In the genomic region with DNA sequence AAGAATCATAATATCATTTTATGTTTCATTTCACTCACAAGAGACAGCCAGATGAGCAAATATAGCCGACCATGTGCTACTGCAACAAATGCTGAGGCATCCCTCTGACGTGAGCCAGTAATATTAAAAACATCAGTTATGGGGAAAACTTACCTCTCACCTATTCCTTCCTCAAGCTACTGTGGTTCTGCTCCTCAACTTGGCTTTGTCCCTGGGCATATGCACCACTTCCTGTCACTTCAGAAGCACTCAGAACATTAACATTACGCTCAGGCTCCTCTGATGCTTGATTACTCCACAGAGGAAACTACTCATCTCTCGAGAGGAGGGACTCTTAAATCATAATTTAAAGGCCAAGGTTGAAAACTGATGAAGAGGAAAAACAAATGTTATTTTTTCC, we compare ENCODE assay signal across 15 cellular contexts.
DNase-seq lines count a peak whose midpoint lies in the region; ATAC-seq, FAIRE-seq and TF ChIP-seq lines count a peak whose summit lies in the region.
"Had no signal": no experiment of that assay in that cellular context is flagged by ENCODE, and none has a peak within 500 bp of the region (broad histone marks: within the 10 kb centered on the region; RNA-seq: fewer than 3 reads in every experiment).

No MANE protein-coding gene starts in this region.

- ATAC-seq in SK-N-SH treated with all-trans-retinoic acid at 6 μM for 48 hours: no peak
- ATAC-seq: activated CD4-positive, alpha-beta T cell treated with anti-CD3 and anti-CD28 coated beads for 36 hours; upper lobe of right lung had no signal

- DNase-seq in SK-N-SH (no peak), NCI-H510A treated with DMSO at 0.1 percent for 48 hours (lab: John Stamatoyannopoulos, UW) (peak; percentile 51), endothelial cell of umbilical vein (ENCODE audit: low read depth, low spot score) (peak; percentile 59), urothelium cell line (ENCODE audit: low spot score) (no peak), NCI-H2196 (lab: John Stamatoyannopoulos, UW; ENCODE audit: unreplicated experiment) (no peak), NCI-H774 (lab: John Stamatoyannopoulos, UW) (no peak), LoVo (ENCODE audit: low spot score) (no peak)
- DNase-seq: activated CD4-positive, alpha-beta T cell treated with anti-CD3 and anti-CD28 coated beads for 36 hours; AML-193; GDM1; immature natural killer cell; naive B cell; stimulated activated CD8-positive, alpha-beta memory T cell treated with anti-CD3 and anti-CD28 coated beads, Interleukin-4, amount 100 ng/mL, for 48 hours; upper lobe of right lung had no signal

- H3K27me3 ChIP-seq in SK-N-SH (ENCODE audit: insufficient read depth) (no peaks in the 10 kb centered on the region), endothelial cell of umbilical vein (ENCODE audit: control insufficient read depth in 2 of 2, insufficient read depth in 2 of 2, low read length in 2 of 2) (no peaks in the 10 kb centered on the region)
- H3K27me3 ChIP-seq: upper lobe of right lung had no signal

- H3K27ac ChIP-seq in SK-N-SH (ENCODE audit: low read depth in 2 of 2, low read length in 1 of 2) (peak overlapping the region in 1 of 2 experiments; percentile 81; a peak in 2 of 4 replicates), endothelial cell of umbilical vein (ENCODE audit: insufficient read depth, low read depth, low read length) (peak overlapping the region; percentile 99)
- H3K27ac ChIP-seq: upper lobe of right lung had no signal

- H3K4me3 ChIP-seq in SK-N-SH (ENCODE audit: low read depth in 2 of 2, low read length in 1 of 2): no peak overlapping the region
- peak overlapping the region in 1 of 3 experiments; percentile 52 for H3K4me3 ChIP-seq in endothelial cell of umbilical vein (replicated peaks in 1 of 3; ENCODE audit: insufficient read depth in 1 of 3, low read depth in 1 of 3, low read length in 3 of 3)
- H3K4me3 ChIP-seq: upper lobe of right lung had no signal

- H3K4me2 ChIP-seq in SK-N-SH (0 out of 2 replicates have a peak overlapping the region, but pooled peaks have one; percentile 50), endothelial cell of umbilical vein (ENCODE audit: insufficient read depth, low read length) (peak overlapping the region; percentile 85)

- FAIRE-seq in endothelial cell of umbilical vein (lab: Jason Lieb, UNC) (peak; percentile 82), urothelium cell line (lab: Jason Lieb, UNC) (peak; percentile 55)

- H3K79me2 ChIP-seq in SK-N-SH (ENCODE audit: insufficient read depth): no peaks in the 10 kb centered on the region
- H3K79me2 ChIP-seq in endothelial cell of umbilical vein (ENCODE audit: control insufficient read depth, insufficient read depth, low read length): peaks cover 13% of the 10 kb centered on the region

- peak overlapping the region; percentile 37; the same call in 1 of the 2 replicates for H3K9ac ChIP-seq in SK-N-SH
- H3K9ac ChIP-seq in endothelial cell of umbilical vein (replicated peaks; ENCODE audit: extremely low read depth, insufficient read depth, low read length): peak overlapping the region; percentile 83

- TF ChIP-seq POLR2A in endothelial cell of umbilical vein (IDR thresholded peaks at IDR 0.05; ENCODE audit: low read depth, low read length): peak; percentile 48

- H3K9me3 ChIP-seq in SK-N-SH (no peaks in the 10 kb centered on the region; the same call in 1 of the 2 replicates), endothelial cell of umbilical vein (replicated peaks; ENCODE audit: control insufficient read depth, insufficient read depth, low read length) (peaks cover 3% of the 10 kb centered on the region)
- H3K9me3 ChIP-seq: upper lobe of right lung had no signal

- intact Hi-C loops in endothelial cell of umbilical vein (cut with micrococcal nuclease): loop anchor here (1.0 to 5.0 kb wide), 3 partner anchors 281 to 608 kb away; partner anchors contain the start of gene ALCAM

- no peaks in the 10 kb centered on the region for H4K20me1 ChIP-seq in SK-N-SH (ENCODE audit: insufficient read depth)
- no peaks in the 10 kb centered on the region for H4K20me1 ChIP-seq in endothelial cell of umbilical vein (replicated peaks; ENCODE audit: control insufficient read depth, extremely low read depth, insufficient read depth, low read length)

- dilution Hi-C loops in endothelial cell of umbilical vein (cut with MboI; ENCODE audit: extremely low pct_ligation_motif_present, low sequenced_read_pairs): no loop called here

- peaks cover 4 to 19% of the 10 kb centered on the region in 2 experiments; a peak in 3 of 4 replicates for H3K4me1 ChIP-seq in SK-N-SH (ENCODE audit: control insufficient read depth in 1 of 2, insufficient read depth in 2 of 2, low read depth in 1 of 2, low read length in 1 of 2)
- peaks cover 29% of the 10 kb centered on the region for H3K4me1 ChIP-seq in endothelial cell of umbilical vein (ENCODE audit: control insufficient read depth, extremely low read depth, insufficient read depth, low read length)
- H3K4me1 ChIP-seq: upper lobe of right lung had no signal

- H3K9me1 ChIP-seq in endothelial cell of umbilical vein (replicated peaks; ENCODE audit: control insufficient read depth, extremely low read depth, insufficient read depth, low read length): no peaks in the 10 kb centered on the region

- no TSS peak for BruUV-seq in endothelial cell of umbilical vein (replicated peaks; lab: Mats Ljungman, UMichigan)

- no peak for TF ChIP-seq RAD21 in SK-N-SH (IDR thresholded peaks at IDR 0.05; ENCODE audit: low read length)

- H3K36me3 ChIP-seq in SK-N-SH (replicated peaks in 1 of 2; ENCODE audit: control insufficient read depth in 1 of 2, insufficient read depth in 2 of 2, low read length in 1 of 2) (no peaks in the 10 kb centered on the region), endothelial cell of umbilical vein (ENCODE audit: control insufficient read depth in 2 of 2, extremely low read depth in 1 of 2, insufficient read depth in 2 of 2, low read length in 2 of 2) (no peaks in the 10 kb centered on the region)
- H3K36me3 ChIP-seq: upper lobe of right lung had no signal

- POLR2A ChIA-PET in SK-N-SH (lab: Yijun Ruan, JAX) (no interaction called here), endothelial cell of umbilical vein (lab: Charles Lee) (interaction anchor here (1.7 kb wide), 1 partner anchor 457 kb away, joined by 7 read pairs; the partner anchor contains the start of gene ALCAM)

- no peaks in the 10 kb centered on the region for H3K9me2 ChIP-seq in SK-N-SH

- H2AFZ ChIP-seq in SK-N-SH (ENCODE audit: low read depth): peak overlapping the region; percentile 66; the same call in 1 of the 2 replicates
- H2AFZ ChIP-seq in endothelial cell of umbilical vein (ENCODE audit: low read depth, low read length): peak overlapping the region; percentile 75

- TF ChIP-seq CTCF in SK-N-SH (IDR thresholded peaks at IDR 0.05) (no peak), endothelial cell of umbilical vein (IDR thresholded peaks at IDR 0.05; ENCODE audit: extremely low read depth in 1 of 2, insufficient read depth in 1 of 2, low read depth in 1 of 2, low read length in 2 of 2) (no peak)

- H3F3A ChIP-seq in SK-N-SH (replicated peaks; ENCODE audit: insufficient read depth): peaks cover 23% of the 10 kb centered on the region

- 87% methylated on average over 4 of the region's 4 CpGs for WGBS in SK-N-SH (ENCODE audit: low lambda C conversion rate)

- CTCF ChIA-PET in SK-N-SH (lab: Yijun Ruan, JAX): no interaction called here
- CTCF ChIA-PET in endothelial cell of umbilical vein (lab: Charles Lee): interaction anchor here (0.6 to 1.4 kb wide), 5 partner anchors 30 to 460 kb away, joined by 3 to 4 read pairs (median 3); no protein-coding TSS in a partner anchor

- no peak for TF ChIP-seq EP300 in SK-N-SH (IDR thresholded peaks at IDR 0.05; ENCODE audit: borderline replicate concordance in 1 of 2, low read depth in 1 of 2, low read length in 1 of 2)

TF ChIP-seq in SK-N-SH, 30 proteins besides CTCF, POLR2A, EP300 and RAD21:
- no peak for TF ChIP-seq MXI1 (IDR thresholded peaks at IDR 0.05; ENCODE audit: low read depth, low read length)
- no peak for TF ChIP-seq SMC3 (IDR thresholded peaks at IDR 0.05; ENCODE audit: low read depth, low read length)

TF ChIP-seq in SK-N-SH treated with all-trans-retinoic acid at 6 μM for 48 hours, 23 proteins besides CTCF, POLR2A, EP300 and RAD21 (continues in another document):
- no peak for TF ChIP-seq SNAI2 (CRISPR knock-in tag; IDR thresholded peaks at IDR 0.05)
- no peak for TF ChIP-seq PPARA (CRISPR knock-in tag; IDR thresholded peaks at IDR 0.05; ENCODE audit: borderline replicate concordance)
- TF ChIP-seq ZNF565 (CRISPR knock-in tag; conservative IDR thresholded peaks at IDR 0.05; ENCODE audit: low read depth): no peak
- TF ChIP-seq ZC3H10 (CRISPR knock-in tag; IDR thresholded peaks at IDR 0.05): no peak
- TF ChIP-seq ARNTL (CRISPR knock-in tag; IDR thresholded peaks at IDR 0.05; ENCODE audit: borderline replicate concordance, low read depth): no peak
- no peak for TF ChIP-seq GLIS3 (CRISPR knock-in tag; IDR thresholded peaks at IDR 0.05)

TF ChIP-seq in endothelial cell of umbilical vein, 7 proteins besides CTCF, POLR2A, EP300 and RAD21:
- TF ChIP-seq JUN (IDR thresholded peaks at IDR 0.05; ENCODE audit: borderline replicate concordance, insufficient read depth, insufficient read length, low read depth): no peak
- TF ChIP-seq POLR2AphosphoS5 (IDR thresholded peaks at IDR 0.05; ENCODE audit: insufficient read depth, low read depth, low read length): no peak
- peak; percentile 32 for TF ChIP-seq GATA2 (IDR thresholded peaks at IDR 0.05; ENCODE audit: insufficient read depth, insufficient read length, low read depth, low read length)
- no peak for TF ChIP-seq MYC (IDR thresholded peaks at IDR 0.05; ENCODE audit: low read depth, low read length)
- TF ChIP-seq FOS (IDR thresholded peaks at IDR 0.05; ENCODE audit: borderline replicate concordance, insufficient read depth, low read length): peak; percentile 33
- TF ChIP-seq, protein P1, sequence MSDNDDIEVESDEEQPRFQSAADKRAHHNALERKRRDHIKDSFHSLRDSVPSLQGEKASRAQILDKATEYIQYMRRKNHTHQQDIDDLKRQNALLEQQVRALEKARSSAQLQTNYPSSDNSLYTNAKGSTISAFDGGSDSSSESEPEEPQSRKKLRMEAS (IDR thresholded peaks at IDR 0.05; ENCODE audit: insufficient read depth, insufficient read length): no peak

Comparison
In these comparisons a context has a peak if more than half of its experiments do, and no peak if none do; other contexts are left out.
1. DNase-seq: peak in NCI-H510A treated with DMSO at 0.1 percent for 48 hours (single experiment) and endothelial cell of umbilical vein (single experiment); none in SK-N-SH (single experiment), urothelium cell line (single experiment), NCI-H2196 (single experiment), NCI-H774 (single experiment) and LoVo (single experiment).